In genomic region chr2:200322607-200323006, GRCh38 we compare ENCODE assay signal across 22 cellular contexts. TPM values are rescaled to one million over a fixed set of nuclear protein-coding genes. Genes with fewer than 3 reads are reported as not detected.
DNase-seq lines count a peak whose midpoint lies in the region; ATAC-seq, FAIRE-seq and TF ChIP-seq lines count a peak whose summit lies in the region.
"Had no signal": no experiment of that assay in that cellular context is flagged by ENCODE, and none has a peak within 500 bp of the region (broad histone marks: within the 10 kb centered on the region; RNA-seq: fewer than 3 reads in every experiment).

No MANE protein-coding gene starts in this region.

- H3K9ac ChIP-seq in HepG2 (ENCODE audit: insufficient read depth, low read depth, low read length) (peak overlapping the region; percentile 27; the same call in 1 of the 2 replicates), endodermal cell (ENCODE audit: extremely low read depth, low read length, poor library complexity, severe bottlenecking) (no peak overlapping the region)

- POLR2A ChIA-PET in HepG2 (lab: Yijun Ruan, JAX): interaction anchor here (1.3 to 5.2 kb wide), 3 partner anchors 13 to 19 kb away, joined by 3 to 187 read pairs (median 6); partner anchors contain the start of gene SPATS2L

- intact Hi-C loops in HepG2 (cut with micrococcal nuclease; ENCODE audit: unreplicated experiment) (no loop called here), right lobe of liver (cut with DNase I) (no loop called here), thyroid gland (cut with DNase I) (no loop called here), esophagus squamous epithelium (cut with DNase I) (no loop called here)

- peak overlapping the region; percentile 71 for H3K27ac Mint-ChIP-seq in T-helper 2 cell treated with Interferon-gamma antibody and Interleukin-4, amounts not matched to agents 5 μg/mL and 100 μg/mL, for 36 hours
- peak overlapping the region; percentile 75 for H3K27ac Mint-ChIP-seq in endodermal cell
- H3K27ac Mint-ChIP-seq: IgD-negative memory B cell had no signal

- H3K4me1 ChIP-seq in HepG2 (ENCODE audit: insufficient read depth, low read length) (peaks cover 85% of the 10 kb centered on the region), right lobe of liver (peaks cover 0 to 26% (median 11%) of the 10 kb centered on the region in 4 donors), endodermal cell (ENCODE audit: control insufficient read depth, insufficient read depth, low read length) (peaks cover 8% of the 10 kb centered on the region), thyroid gland (peaks cover 32 to 34% of the 10 kb centered on the region in 2 donors), esophagus squamous epithelium (peaks cover 5 to 69% (median 19%) of the 10 kb centered on the region in 3 donors)

- WGBS in HepG2 (ENCODE audit: low lambda C conversion rate): 92% methylated on average over 1 of the region's 1 CpG
- 83% methylated on average over 1 of the region's 1 CpG for WGBS in right lobe of liver (ENCODE audit: insufficient coverage, low coverage, low lambda C conversion rate, missing lambda C conversion rate)
- 90 to 100% methylated on average over 1 of the region's 1 CpG for WGBS in endodermal cell (ENCODE audit: insufficient coverage in 1 of 2, insufficient read length in 1 of 2), 2 experiments
- WGBS in thyroid gland, 2 donors: 83 to 85% methylated on average over 1 of the region's 1 CpG
- 20 to 45% methylated on average over 1 of the region's 1 CpG for WGBS in esophagus squamous epithelium, 2 donors

- ATAC-seq in HepG2: no peak
- no peak for ATAC-seq in right lobe of liver

- BruUV-seq in HepG2 (replicated peaks; lab: Mats Ljungman, UMichigan): no TSS peak

- TF ChIP-seq RAD21 in HepG2 (CRISPR knock-in tag; IDR thresholded peaks at IDR 0.05): no peak

- H3K9me3 Mint-ChIP-seq in T-helper 2 cell treated with Interferon-gamma antibody and Interleukin-4, amounts not matched to agents 5 μg/mL and 100 μg/mL, for 36 hours: no peaks in the 10 kb centered on the region
- H3K9me3 Mint-ChIP-seq in endodermal cell: no peaks in the 10 kb centered on the region
- H3K9me3 Mint-ChIP-seq: CD8-positive, alpha-beta memory T cell had no signal

- H3K27me3 ChIP-seq in HepG2 (ENCODE audit: control insufficient read depth in 1 of 2, insufficient read depth in 2 of 2, low read length in 2 of 2) (no peaks in the 10 kb centered on the region), right lobe of liver (no peaks in the 10 kb centered on the region), endodermal cell (ENCODE audit: control insufficient read depth, insufficient read depth, low read length, poor library complexity, severe bottlenecking) (no peaks in the 10 kb centered on the region), thyroid gland (no peaks in the 10 kb centered on the region), esophagus squamous epithelium (no peaks in the 10 kb centered on the region)

- H3K4me3 ChIP-seq in HepG2 (replicated peaks in 1 of 3; ENCODE audit: insufficient read depth in 1 of 3, low read depth in 2 of 3, low read length in 3 of 3) (no peak overlapping the region; a peak in 1 of 6 replicates), right lobe of liver (no peak overlapping the region), endodermal cell (ENCODE audit: low read length) (peak overlapping the region; percentile 41), thyroid gland (replicated peaks in 1 of 3) (no peak overlapping the region), esophagus squamous epithelium (no peak overlapping the region)

- DNase-seq in HepG2 (ENCODE audit: low spot score) (no peak), right lobe of liver (no peak), endodermal cell (no peak), thyroid gland (no peak), NCI-H69 (lab: John Stamatoyannopoulos, UW) (no peak), NCI-H1092 (lab: John Stamatoyannopoulos, UW) (no peak), esophagus squamous epithelium (lab: John Stamatoyannopoulos, UW) (no peak)
- DNase-seq in T-helper 2 cell treated with Interferon-gamma antibody and Interleukin-4, amounts not matched to agents 5 μg/mL and 100 μg/mL, for 36 hours (ENCODE audit: low spot score): no peak
- DNase-seq: C1 segment of cervical spinal cord; CD8-positive, alpha-beta memory T cell; H7; Kasumi-1; MM.1S; NCI-H1092 treated with DMSO at 0.1 percent for 48 hours; NCI-H2081 treated with DMSO at 0.1 percent for 48 hours; NCI-H446 treated with DMSO at 0.1 percent for 48 hours; NCI-H748 treated with DMSO at 0.1 percent for 48 hours; RPMI8226; SIG-M5 had no signal

- H3K27ac ChIP-seq in HepG2 (ENCODE audit: extremely low read length, insufficient read depth, low read length): peak overlapping the region; percentile 90
- no peak overlapping the region for H3K27ac ChIP-seq in right lobe of liver
- H3K27ac ChIP-seq in endodermal cell (ENCODE audit: low read depth, low read length): no peak overlapping the region
- H3K27ac ChIP-seq in thyroid gland: peak overlapping the region in 2 of 3 donors; percentile 50 to 57
- H3K27ac ChIP-seq in esophagus squamous epithelium: peak overlapping the region in 2 of 4 donors; percentile 4 to 49

- H3K4me1 Mint-ChIP-seq in T-helper 2 cell treated with Interferon-gamma antibody and Interleukin-4, amounts not matched to agents 5 μg/mL and 100 μg/mL, for 36 hours (ENCODE audit: low read depth): peaks cover 40% of the 10 kb centered on the region
- peaks cover 56% of the 10 kb centered on the region for H3K4me1 Mint-ChIP-seq in endodermal cell
- H3K4me1 Mint-ChIP-seq: CD8-positive, alpha-beta memory T cell; IgD-negative memory B cell had no signal

- H3K36me3 ChIP-seq in HepG2 (replicated peaks in 1 of 2; ENCODE audit: control insufficient read depth in 1 of 2, insufficient read depth in 2 of 2, low read length in 2 of 2): peaks cover under 1 to 3% of the 10 kb centered on the region in 2 experiments; a peak in 2 of 5 replicates
- H3K36me3 ChIP-seq in right lobe of liver: no peaks in the 10 kb centered on the region
- no peaks in the 10 kb centered on the region for H3K36me3 ChIP-seq in endodermal cell (ENCODE audit: control insufficient read depth, insufficient read depth, low read length)
- H3K36me3 ChIP-seq in thyroid gland: no peaks in the 10 kb centered on the region
- H3K36me3 ChIP-seq in esophagus squamous epithelium: no peaks in the 10 kb centered on the region

- CTCF ChIA-PET in HepG2 (lab: Yijun Ruan, JAX; ENCODE audit: low intra/inter-chr PET ratio, low total read pairs): no interaction called here

- in situ Hi-C loops in HepG2 (cut with HindIII; ENCODE audit: extremely low pct_ligation_motif_present, low pct_unique_long_range_greater_than_20kb): no loop called here

- TF ChIP-seq POLR2A in HepG2 (IDR thresholded peaks at IDR 0.05; ENCODE audit: insufficient read depth in 1 of 2, low read depth in 2 of 2, low read length in 2 of 2) (no peak), right lobe of liver (IDR thresholded peaks at IDR 0.05) (no peak), thyroid gland (IDR thresholded peaks at IDR 0.05) (no peak), esophagus squamous epithelium (IDR thresholded peaks at IDR 0.05) (no peak)

- H2AFZ ChIP-seq in HepG2 (ENCODE audit: low read length): no peak overlapping the region

- H3K27me3 Mint-ChIP-seq in T-helper 2 cell treated with Interferon-gamma antibody and Interleukin-4, amounts not matched to agents 5 μg/mL and 100 μg/mL, for 36 hours (ENCODE audit: low read depth): no peaks in the 10 kb centered on the region
- H3K27me3 Mint-ChIP-seq in endodermal cell (ENCODE audit: insufficient read depth): no peaks in the 10 kb centered on the region
- H3K27me3 Mint-ChIP-seq: CD8-positive, alpha-beta memory T cell had no signal

- peaks cover 92% of the 10 kb centered on the region for H3K79me2 ChIP-seq in HepG2 (ENCODE audit: insufficient read depth, low read length)

- TF ChIP-seq CTCF in HepG2 (CRISPR knock-in tag; IDR thresholded peaks at IDR 0.05) (no peak), right lobe of liver (IDR thresholded peaks at IDR 0.05) (no peak), endodermal cell (conservative IDR thresholded peaks at IDR 0.05) (no peak), thyroid gland (IDR thresholded peaks at IDR 0.05) (no peak), esophagus squamous epithelium (IDR thresholded peaks at IDR 0.05) (no peak)

- no peaks in the 10 kb centered on the region for H3K9me3 ChIP-seq in HepG2 (ENCODE audit: low read length)
- no peaks in the 10 kb centered on the region for H3K9me3 ChIP-seq in right lobe of liver
- H3K9me3 ChIP-seq in endodermal cell (ENCODE audit: control insufficient read depth, low read length): no peaks in the 10 kb centered on the region
- H3K9me3 ChIP-seq in thyroid gland: no peaks in the 10 kb centered on the region
- H3K9me3 ChIP-seq in esophagus squamous epithelium: no peaks in the 10 kb centered on the region

- peaks cover 15% of the 10 kb centered on the region for H4K20me1 ChIP-seq in HepG2 (ENCODE audit: insufficient read depth, low read length)

- H3K36me3 Mint-ChIP-seq in T-helper 2 cell treated with Interferon-gamma antibody and Interleukin-4, amounts not matched to agents 5 μg/mL and 100 μg/mL, for 36 hours (ENCODE audit: low read depth): peaks cover 3% of the 10 kb centered on the region
- no peaks in the 10 kb centered on the region for H3K36me3 Mint-ChIP-seq in endodermal cell (ENCODE audit: low read depth)
- H3K36me3 Mint-ChIP-seq: IgD-negative memory B cell had no signal

- H3K4me3 Mint-ChIP-seq in T-helper 2 cell treated with Interferon-gamma antibody and Interleukin-4, amounts not matched to agents 5 μg/mL and 100 μg/mL, for 36 hours: peak overlapping the region; percentile 22
- H3K4me3 Mint-ChIP-seq in endodermal cell: no peak overlapping the region
- H3K4me3 Mint-ChIP-seq: CD8-positive, alpha-beta memory T cell; IgD-negative memory B cell had no signal

- TF ChIP-seq EP300 in HepG2 (IDR thresholded peaks at IDR 0.05; ENCODE audit: low read depth in 2 of 2, low read length in 2 of 2) (no peak), HepG2 (CRISPR knock-in tag; IDR thresholded peaks at IDR 0.05; ENCODE audit: borderline replicate concordance) (no peak)

- FAIRE-seq in HepG2 (lab: Jason Lieb, UNC): no peak
- FAIRE-seq: D721Med, HTR-8/SVneo had no signal

- H3K4me2 ChIP-seq in HepG2 (ENCODE audit: low read depth, low read length): peak overlapping the region; percentile 52

RNA-seq across cellular contexts. Expression of gene SPATS2L, which starts 16.1 kb away (rescaled TPM):
- total RNA-seq in HepG2 (2016; rRNA removed; fragmentation: Illumina TruSeq; extraction: Trizol) (154 and 165 TPM in 2 replicates), right lobe of liver (100 to 1,000 TPM in 1 of 6 experiments, 10 to 100 TPM in 5; 60.7 to 109 (median 72.9) TPM), endodermal cell (10 to 100 TPM; 40.3 to 89.9 TPM), thyroid gland (100 to 1,000 TPM in 1 of 4 donors, 10 to 100 TPM in 3; 41.7 to 101 (median 73.3) TPM), esophagus squamous epithelium (10 to 100 TPM; 53.2 to 91.9 (median 68.3) TPM)
- 81.5 and 81.6 TPM in 2 replicates for total RNA-seq in HepG2 (2016; cell fraction: cytosol; rRNA removed; fragmentation: Illumina TruSeq; extraction: Trizol; ENCODE audit: low read depth)
- 151 and 153 TPM in 2 replicates for total RNA-seq in HepG2 (2016; cell fraction: insoluble cytoplasmic fraction; rRNA removed; fragmentation: Illumina TruSeq; extraction: Trizol)
- total RNA-seq in HepG2 (2016; cell fraction: membrane; rRNA removed; fragmentation: Illumina TruSeq; extraction: Trizol): 160 and 169 TPM in 2 replicates
- total RNA-seq in HepG2 (2016; cell fraction: nucleus; rRNA removed; fragmentation: Illumina TruSeq; extraction: Trizol): 110 and 114 TPM in 2 replicates
- 180 and 212 TPM in 2 replicates for polyA plus RNA-seq in HepG2 (2011; rRNA removed)
- 161 and 177 TPM in 2 replicates for polyA plus RNA-seq in HepG2 (2011; cell fraction: cytosol; rRNA removed)
- polyA plus RNA-seq in HepG2 (2011; cell fraction: nucleus; rRNA removed): 71.8 and 89.4 TPM in 2 replicates
- polyA plus RNA-seq in HepG2 (2012): 134 and 184 TPM in 2 replicates
- 102 and 115 TPM in 2 replicates for polyA plus RNA-seq in HepG2 (2016; cell fraction: cytosol; fragmentation: Illumina TruSeq; extraction: Trizol; ENCODE audit: low read depth)
- 213 and 235 TPM in 2 replicates for polyA plus RNA-seq in HepG2 (2016; cell fraction: insoluble cytoplasmic fraction; fragmentation: Illumina TruSeq; extraction: Trizol; ENCODE audit: low read depth)
- 179 and 180 TPM in 2 replicates for polyA plus RNA-seq in HepG2 (2016; cell fraction: membrane; fragmentation: Illumina TruSeq; extraction: Trizol; ENCODE audit: low read depth)
- polyA plus RNA-seq in HepG2 (2016; cell fraction: nucleus; fragmentation: Illumina TruSeq; extraction: Trizol; ENCODE audit: insufficient read depth, low read depth): 145 and 148 TPM in 2 replicates
- polyA minus RNA-seq in HepG2 (2011; rRNA and poly(A)+ RNA removed; ENCODE audit: low replicate concordance): 28.4 and 78.1 TPM in 2 replicates
- 121 and 126 TPM in 2 replicates for polyA minus RNA-seq in HepG2 (2011; cell fraction: cytosol; rRNA and poly(A)+ RNA removed)
- 287 and 295 TPM in 2 replicates for polyA minus RNA-seq in HepG2 (2011; cell fraction: nucleus; rRNA and poly(A)+ RNA removed)
- polyA plus RNA-seq in endodermal cell (2013, experiment 1 of 2): 52.1 TPM
- polyA plus RNA-seq in endodermal cell (2013, experiment 2 of 2): 53.7 TPM

Comparison
In these comparisons a context has a peak if more than half of its experiments do, and no peak if none do; other contexts are left out.
1. H3K27ac ChIP-seq: peak in HepG2 (single experiment) and thyroid gland (2 of 3); none in right lobe of liver (0 of 3) and endodermal cell (single experiment).